ENCODE assay signal across 8 cellular contexts in the genomic region with DNA sequence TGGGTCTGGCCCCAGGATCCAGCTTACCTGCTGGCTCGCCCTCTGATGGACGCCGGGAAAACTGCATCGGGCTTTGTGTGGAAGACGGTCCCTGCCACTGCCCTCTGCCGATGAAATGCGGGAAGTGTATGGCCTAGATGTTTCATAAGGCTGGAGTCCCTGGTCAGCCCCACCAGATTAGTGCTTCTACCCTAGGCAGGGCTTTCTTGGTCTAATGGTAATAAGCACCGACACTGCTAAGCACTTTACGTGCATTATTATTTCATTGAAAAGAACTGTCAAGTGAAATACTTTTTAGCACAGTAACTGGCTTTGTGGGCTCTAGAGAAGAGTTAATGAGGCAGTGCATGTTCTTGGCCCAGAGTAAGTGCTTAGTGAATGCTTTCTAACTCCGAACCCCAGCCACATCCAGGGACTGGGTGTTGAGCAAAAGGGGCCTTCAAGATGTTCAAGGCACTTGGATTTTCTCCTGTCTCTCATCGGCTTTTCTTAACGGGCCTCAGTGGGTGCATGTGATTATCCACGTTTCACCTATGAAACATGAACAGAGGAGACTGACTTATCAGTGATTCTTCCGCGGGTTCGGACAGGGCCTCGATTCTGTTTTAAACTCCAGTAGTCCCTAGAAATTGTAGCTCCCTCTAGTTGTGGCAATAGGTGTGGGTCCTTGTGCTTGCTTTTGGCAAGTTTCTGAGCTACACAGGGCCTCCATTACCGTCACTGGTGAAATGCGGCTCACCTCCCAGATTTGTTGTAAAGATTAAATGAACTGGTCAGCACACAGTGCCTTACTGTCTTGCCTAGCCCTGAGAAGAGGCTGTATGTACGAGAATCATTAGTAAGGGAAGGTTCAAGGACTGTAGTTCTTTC. TPM values are rescaled to one million over a fixed set of nuclear protein-coding genes. Genes with fewer than 3 reads are reported as not detected.
DNase-seq lines count a peak whose midpoint lies in the region; ATAC-seq and TF ChIP-seq lines count a peak whose summit lies in the region.

No MANE protein-coding gene starts in this region.

- H3K27ac ChIP-seq in right atrium auricular region = no peak overlapping the region

- no peaks in the 10 kb centered on the region for H3K9me3 ChIP-seq in right atrium auricular region

- TF ChIP-seq CTCF in GM12865 (IDR thresholded peaks at IDR 0.05; ENCODE audit: insufficient read depth, low read depth, low read length, missing control alignments) (peak; percentile 100), right atrium auricular region (IDR thresholded peaks at IDR 0.05) (peak; percentile 99 to 100)

- H3K4me1 ChIP-seq in right atrium auricular region = peaks cover 2 to 32% of the 10 kb centered on the region in 2 donors

- H3K27me3 ChIP-seq in right atrium auricular region = no peaks in the 10 kb centered on the region

- H3K36me3 ChIP-seq in right atrium auricular region = peaks cover 11% of the 10 kb centered on the region

- H3K4me3 ChIP-seq in GM12865 (ENCODE audit: low read depth, low read length) (no peak overlapping the region), right atrium auricular region (no peak overlapping the region)

- DNase-seq in GM12865 (ENCODE audit: low read depth) (peak; percentile 95), NCI-H2029 (lab: John Stamatoyannopoulos, UW) (peak; percentile 85), T-helper 22 cell (ENCODE audit: low read depth) (peak; percentile 76), amygdala (lab: John Stamatoyannopoulos, UW) (peak in 55 of 56 donors; percentile 40 to 97 (median 83)), right atrium auricular region (ENCODE audit: low spot score) (peak; percentile 97), retina (peak; percentile 92), cortex of kidney (lab: John Stamatoyannopoulos, UW) (no peak)

- peak; percentile 66 for ATAC-seq in HG02840 (IDR thresholded peaks at IDR 0.05; ENCODE audit: low FRiP score, unreplicated experiment)

RNA-seq across cellular contexts. Expression of a gene that starts 6.6 kb away (rescaled TPM):
- total RNA-seq in right atrium auricular region = 1 to 10 TPM; 3.3 to 6.7 TPM

RNA-seq across cellular contexts. Expression of a gene that starts 21.8 kb away (rescaled TPM):
- total RNA-seq in right atrium auricular region = 1 to 10 TPM; 1.0 to 1.1 TPM

RNA-seq across cellular contexts. Expression of a gene that starts 24.4 kb away (rescaled TPM):
- total RNA-seq in right atrium auricular region = 1 to 10 TPM in 1 of 2 donors, not detected in 1; 1.7 TPM

RNA-seq across cellular contexts. Expression of a gene that starts 30.6 kb away (rescaled TPM):
- 100 to 1,000 TPM; 231 to 505 TPM for total RNA-seq in right atrium auricular region

RNA-seq across cellular contexts. Expression of a gene that starts 32.7 kb away (rescaled TPM):
- 100 to 1,000 TPM in 1 of 2 donors, 10 to 100 TPM in 1; 55.8 to 139 TPM for total RNA-seq in right atrium auricular region
